10 cellular contexts compared by ENCODE assay signal in genomic region chr16:68246121-68246520, GRCh38. TPM values are rescaled to one million over a fixed set of nuclear protein-coding genes. Genes with fewer than 3 reads are reported as not detected.
DNase-seq lines count a peak whose midpoint lies in the region; ATAC-seq, FAIRE-seq and TF ChIP-seq lines count a peak whose summit lies in the region.
"Had no signal": no experiment of that assay in that cellular context is flagged by ENCODE, and none has a peak within 500 bp of the region (broad histone marks: within the 10 kb centered on the region; RNA-seq: fewer than 3 reads in every experiment).

No MANE protein-coding gene starts in this region.

- intact Hi-C loops in OCI-LY7 (cut with micrococcal nuclease; ENCODE audit: unreplicated experiment) = no loop called here
- intact Hi-C loops in endothelial cell of umbilical vein (cut with micrococcal nuclease) = no loop called here

- ATAC-seq in HG03354 (IDR thresholded peaks at IDR 0.05; ENCODE audit: poor library complexity, severe bottlenecking, unreplicated experiment) (no peak), HG02981 (IDR thresholded peaks at IDR 0.05; ENCODE audit: unreplicated experiment) (no peak)

- H3K9me3 Mint-ChIP-seq in CD8-positive, alpha-beta memory T cell = no peaks in the 10 kb centered on the region
- H3K9me3 Mint-ChIP-seq in osteocyte (ENCODE audit: unreplicated experiment) = no peaks in the 10 kb centered on the region

- peak overlapping the region in 5 of 8 donors; percentile 35 to 72 (median 54) for H3K27ac Mint-ChIP-seq in CD8-positive, alpha-beta memory T cell
- H3K27ac Mint-ChIP-seq in osteocyte (ENCODE audit: unreplicated experiment) = no peak overlapping the region

- no peak for DNase-seq in CD8-positive, alpha-beta memory T cell
- DNase-seq in OCI-LY7 (ENCODE audit: low spot score) = no peak
- DNase-seq in endothelial cell of umbilical vein (ENCODE audit: low read depth, low spot score) = no peak
- DNase-seq in osteocyte (ENCODE audit: extremely low spot score, unreplicated experiment) = no peak
- no peak for DNase-seq in UCSD-AML1 (lab: John Stamatoyannopoulos, UW; ENCODE audit: unreplicated experiment)
- no peak for DNase-seq in HT-29 (ENCODE audit: low spot score)
- DNase-seq: islet precursor cell, thyroid gland had no signal

- H3K79me2 ChIP-seq in OCI-LY7 (ENCODE audit: insufficient read depth, low read depth, low read length) (peaks cover 21% of the 10 kb centered on the region; the same call in 1 of the 2 replicates), endothelial cell of umbilical vein (ENCODE audit: control insufficient read depth, insufficient read depth, low read length) (no peaks in the 10 kb centered on the region)

- no peaks in the 10 kb centered on the region for H3K36me3 ChIP-seq in CD8-positive, alpha-beta memory T cell (ENCODE audit: insufficient read depth, low read length)
- peaks cover 25% of the 10 kb centered on the region for H3K36me3 ChIP-seq in OCI-LY7 (ENCODE audit: insufficient read depth, low read length)
- peaks cover 0 to 1% of the 10 kb centered on the region in 2 experiments for H3K36me3 ChIP-seq in endothelial cell of umbilical vein (ENCODE audit: control insufficient read depth in 2 of 2, extremely low read depth in 1 of 2, insufficient read depth in 2 of 2, low read length in 2 of 2)

- peaks cover 19% of the 10 kb centered on the region for H3K4me1 ChIP-seq in CD8-positive, alpha-beta memory T cell (ENCODE audit: insufficient read depth, low read length)
- H3K4me1 ChIP-seq in OCI-LY7 (ENCODE audit: insufficient read depth, low read length, poor library complexity, severe bottlenecking) (peaks cover 43% of the 10 kb centered on the region), endothelial cell of umbilical vein (ENCODE audit: control insufficient read depth, extremely low read depth, insufficient read depth, low read length) (peaks cover 9% of the 10 kb centered on the region)

- H3K4me3 ChIP-seq in CD8-positive, alpha-beta memory T cell (ENCODE audit: low read length) = peak overlapping the region; percentile 98
- H3K4me3 ChIP-seq in OCI-LY7 (ENCODE audit: low read depth, low read length, poor library complexity, severe bottlenecking) (peak overlapping the region; percentile 80), endothelial cell of umbilical vein (replicated peaks in 1 of 3; ENCODE audit: insufficient read depth in 1 of 3, low read depth in 1 of 3, low read length in 3 of 3) (peak overlapping the region in 2 of 3 experiments; percentile 58 to 98)

- peaks cover 19 to 38% (median 23%) of the 10 kb centered on the region in 3 donors for H3K4me1 Mint-ChIP-seq in CD8-positive, alpha-beta memory T cell
- peaks cover 24% of the 10 kb centered on the region for H3K4me1 Mint-ChIP-seq in osteocyte (ENCODE audit: unreplicated experiment)

- H4K20me1 ChIP-seq in OCI-LY7 (ENCODE audit: insufficient read depth, low read length) = no peaks in the 10 kb centered on the region
- no peaks in the 10 kb centered on the region for H4K20me1 ChIP-seq in endothelial cell of umbilical vein (replicated peaks; ENCODE audit: control insufficient read depth, extremely low read depth, insufficient read depth, low read length)

- no peaks in the 10 kb centered on the region for H3K9me2 ChIP-seq in OCI-LY7 (ENCODE audit: insufficient read depth, low read length)

- no peak overlapping the region for H3K27ac ChIP-seq in CD8-positive, alpha-beta memory T cell (ENCODE audit: low read depth, low read length)
- H3K27ac ChIP-seq in OCI-LY7 (ENCODE audit: low read depth, low read length, poor library complexity, severe bottlenecking) (no peak overlapping the region), endothelial cell of umbilical vein (ENCODE audit: insufficient read depth, low read depth, low read length) (no peak overlapping the region)

- H3K4me3 Mint-ChIP-seq in CD8-positive, alpha-beta memory T cell = peak overlapping the region; percentile 97 to 99 (median 98)
- H3K4me3 Mint-ChIP-seq in osteocyte (ENCODE audit: unreplicated experiment) = peak overlapping the region; percentile 99

- no peak overlapping the region for H3K9ac ChIP-seq in endothelial cell of umbilical vein (replicated peaks; ENCODE audit: extremely low read depth, insufficient read depth, low read length)

- peaks cover 0 to 22% (median 2%) of the 10 kb centered on the region in 3 donors for H3K36me3 Mint-ChIP-seq in CD8-positive, alpha-beta memory T cell
- peaks cover 10% of the 10 kb centered on the region for H3K36me3 Mint-ChIP-seq in osteocyte (ENCODE audit: unreplicated experiment)

- no peak for TF ChIP-seq POLR2A in endothelial cell of umbilical vein (IDR thresholded peaks at IDR 0.05; ENCODE audit: low read depth, low read length)

- no peaks in the 10 kb centered on the region for H3K27me3 ChIP-seq in CD8-positive, alpha-beta memory T cell (ENCODE audit: insufficient read depth, low read length, poor library complexity, severe bottlenecking)
- H3K27me3 ChIP-seq in endothelial cell of umbilical vein (ENCODE audit: control insufficient read depth in 2 of 2, insufficient read depth in 2 of 2, low read length in 2 of 2) = no peaks in the 10 kb centered on the region
- H3K27me3 ChIP-seq: thyroid gland had no signal

- no peaks in the 10 kb centered on the region for H3K27me3 Mint-ChIP-seq in CD8-positive, alpha-beta memory T cell
- no peaks in the 10 kb centered on the region for H3K27me3 Mint-ChIP-seq in osteocyte (ENCODE audit: unreplicated experiment)

- TF ChIP-seq CTCF in OCI-LY7 (conservative IDR thresholded peaks at IDR 0.05; ENCODE audit: low read length) = no peak
- no peak for TF ChIP-seq CTCF in endothelial cell of umbilical vein (IDR thresholded peaks at IDR 0.05; ENCODE audit: extremely low read depth in 1 of 2, insufficient read depth in 1 of 2, low read depth in 1 of 2, low read length in 2 of 2)
- no peak for TF ChIP-seq CTCF in osteocyte (IDR thresholded peaks at IDR 0.05)

- H2AFZ ChIP-seq in OCI-LY7 (ENCODE audit: low read length) (no peak overlapping the region), endothelial cell of umbilical vein (ENCODE audit: low read depth, low read length) (no peak overlapping the region)

- CTCF ChIA-PET in CD8-positive, alpha-beta memory T cell (lab: Charles Lee) = interaction anchor here (1.4 to 5.5 kb wide), 4 partner anchors 9 to 83 kb away, joined by 3 to 42 read pairs (median 13); partner anchors contain the start of gene SLC7A6
- CTCF ChIA-PET in OCI-LY7 (lab: Charles Lee; ENCODE audit: unreplicated experiment) = interaction anchor here (0.8 to 1.8 kb wide), 2 partner anchors 11 kb away, joined by 3 to 4 read pairs; no protein-coding TSS in a partner anchor
- CTCF ChIA-PET in endothelial cell of umbilical vein (lab: Charles Lee) = interaction anchor here (0.7 to 2.3 kb wide), 5 partner anchors 15 to 139 kb away, joined by 3 to 11 read pairs (median 3); partner anchors contain the start of gene SLC7A6

- no peaks in the 10 kb centered on the region for H3K9me1 ChIP-seq in endothelial cell of umbilical vein (replicated peaks; ENCODE audit: control insufficient read depth, extremely low read depth, insufficient read depth, low read length)

- H3K4me2 ChIP-seq in OCI-LY7 (ENCODE audit: low read length) (peak overlapping the region; percentile 90), endothelial cell of umbilical vein (ENCODE audit: insufficient read depth, low read length) (peak overlapping the region; percentile 64)

- H3K9me3 ChIP-seq in CD8-positive, alpha-beta memory T cell (ENCODE audit: low read length) = no peaks in the 10 kb centered on the region
- H3K9me3 ChIP-seq in OCI-LY7 (ENCODE audit: low read length) (no peaks in the 10 kb centered on the region), endothelial cell of umbilical vein (replicated peaks; ENCODE audit: control insufficient read depth, insufficient read depth, low read length) (no peaks in the 10 kb centered on the region)
- H3K9me3 ChIP-seq: thyroid gland had no signal

- FAIRE-seq in endothelial cell of umbilical vein (lab: Jason Lieb, UNC) = no peak

- BruUV-seq in OCI-LY7 (replicated peaks; lab: Mats Ljungman, UMichigan) (no TSS peak), endothelial cell of umbilical vein (replicated peaks; lab: Mats Ljungman, UMichigan) (no TSS peak)

- POLR2A ChIA-PET in CD8-positive, alpha-beta memory T cell (lab: Charles Lee) = interaction anchor here (0.9 kb wide), 1 partner anchor 11 kb away, joined by 4 read pairs; the partner anchor contains the start of gene ESRP2
- POLR2A ChIA-PET in OCI-LY7 (lab: Charles Lee) = interaction anchor here (0.7 to 2.6 kb wide), 4 partner anchors 12 to 323 kb away, joined by 3 to 13 read pairs (median 3); no protein-coding TSS in a partner anchor
- POLR2A ChIA-PET in endothelial cell of umbilical vein (lab: Charles Lee) = no interaction called here

- dilution Hi-C loops in endothelial cell of umbilical vein (cut with MboI; ENCODE audit: extremely low pct_ligation_motif_present, low sequenced_read_pairs) = no loop called here

RNA-seq across cellular contexts. Expression of gene PLA2G15, which starts 0.9 kb away (rescaled TPM):
- total RNA-seq in CD8-positive, alpha-beta memory T cell = 1 to 10 TPM; 9.0 to 9.4 TPM
- 11.0 TPM for polyA plus RNA-seq in CD8-positive, alpha-beta memory T cell
- total RNA-seq in OCI-LY7 (2014; rRNA removed; shearing (Covaris generic)) = 38.9 and 46.2 TPM in 2 replicates
- total RNA-seq in OCI-LY7 (2022) = 27.5 and 36.8 TPM in 2 replicates
- 24.0 and 24.3 TPM in 2 replicates for total RNA-seq in endothelial cell of umbilical vein
- polyA plus RNA-seq in endothelial cell of umbilical vein = 41.8 and 45.4 TPM in 2 replicates
- 21.1 and 23.7 TPM in 2 replicates for polyA plus RNA-seq in endothelial cell of umbilical vein (2011; cell fraction: cytosol; rRNA removed)
- polyA plus RNA-seq in endothelial cell of umbilical vein (2011; cell fraction: nucleus; rRNA removed) = 20.0 and 20.8 TPM in 2 replicates
- polyA plus RNA-seq in endothelial cell of umbilical vein (2012) = 25.3 and 38.2 TPM in 2 replicates
- 28.4 and 36.6 TPM in 2 replicates for polyA minus RNA-seq in endothelial cell of umbilical vein
- 6.1 TPM for polyA minus RNA-seq in endothelial cell of umbilical vein (2011; cell fraction: cytosol; rRNA and poly(A)+ RNA removed)
- 8.0 and 8.3 TPM in 2 replicates for polyA minus RNA-seq in endothelial cell of umbilical vein (2011; cell fraction: nucleus; rRNA and poly(A)+ RNA removed)
- 25.9 and 27.9 TPM in 2 replicates for total RNA-seq in osteocyte
- total RNA-seq in HT-29 (2014; rRNA removed; shearing (Covaris generic)) = 15.9 and 18.6 TPM in 2 replicates

RNA-seq across cellular contexts. Expression of gene ESRP2, which starts 10.2 kb away (rescaled TPM):
- total RNA-seq in CD8-positive, alpha-beta memory T cell = under 1 TPM; 0.11 to 0.27 TPM
- 0.32 TPM for polyA plus RNA-seq in CD8-positive, alpha-beta memory T cell
- 0.08 TPM in 1 of 2 replicates, not detected in the other for total RNA-seq in OCI-LY7 (2014; rRNA removed; shearing (Covaris generic))
- total RNA-seq in OCI-LY7 (2022) (not detected in 2 replicates), endothelial cell of umbilical vein (0.66 and 0.99 TPM in 2 replicates), osteocyte (0.16 and 0.24 TPM in 2 replicates)
- polyA plus RNA-seq in endothelial cell of umbilical vein = 0.57 and 0.70 TPM in 2 replicates
- polyA plus RNA-seq in endothelial cell of umbilical vein (2011; cell fraction: cytosol; rRNA removed) = 0.32 and 0.34 TPM in 2 replicates
- polyA plus RNA-seq in endothelial cell of umbilical vein (2011; cell fraction: nucleus; rRNA removed) = 1.5 and 3.2 TPM in 2 replicates
- polyA plus RNA-seq in endothelial cell of umbilical vein (2012) = 0.44 and 0.80 TPM in 2 replicates
- 0.87 and 1.9 TPM in 2 replicates for polyA minus RNA-seq in endothelial cell of umbilical vein
- polyA minus RNA-seq in endothelial cell of umbilical vein (2011; cell fraction: cytosol; rRNA and poly(A)+ RNA removed) = 27.9 TPM
- polyA minus RNA-seq in endothelial cell of umbilical vein (2011; cell fraction: nucleus; rRNA and poly(A)+ RNA removed) = 0.29 TPM in 1 of 2 replicates, not detected in the other
- 104 and 122 TPM in 2 replicates for total RNA-seq in HT-29 (2014; rRNA removed; shearing (Covaris generic))

RNA-seq across cellular contexts. Expression of gene SLC7A6, which starts 18.2 kb away (rescaled TPM):
- total RNA-seq in CD8-positive, alpha-beta memory T cell = 10 to 100 TPM; 91.2 to 94.9 TPM
- 18.7 TPM for polyA plus RNA-seq in CD8-positive, alpha-beta memory T cell
- total RNA-seq in OCI-LY7 (2014; rRNA removed; shearing (Covaris generic)) = 50.9 and 53.1 TPM in 2 replicates
- total RNA-seq in OCI-LY7 (2022) (79.5 and 98.8 TPM in 2 replicates), endothelial cell of umbilical vein (68.0 and 68.7 TPM in 2 replicates), osteocyte (50.7 and 52.9 TPM in 2 replicates)
- polyA plus RNA-seq in endothelial cell of umbilical vein = 86.5 and 92.0 TPM in 2 replicates
- 29.2 and 31.1 TPM in 2 replicates for polyA plus RNA-seq in endothelial cell of umbilical vein (2011; cell fraction: cytosol; rRNA removed)
- polyA plus RNA-seq in endothelial cell of umbilical vein (2011; cell fraction: nucleus; rRNA removed) = 261 and 278 TPM in 2 replicates
- polyA plus RNA-seq in endothelial cell of umbilical vein (2012) = 42.1 and 42.7 TPM in 2 replicates
- polyA minus RNA-seq in endothelial cell of umbilical vein = 295 and 328 TPM in 2 replicates
- 30.9 TPM for polyA minus RNA-seq in endothelial cell of umbilical vein (2011; cell fraction: cytosol; rRNA and poly(A)+ RNA removed)
- 113 and 174 TPM in 2 replicates for polyA minus RNA-seq in endothelial cell of umbilical vein (2011; cell fraction: nucleus; rRNA and poly(A)+ RNA removed)
- 43.2 and 53.7 TPM in 2 replicates for total RNA-seq in HT-29 (2014; rRNA removed; shearing (Covaris generic))

Comparison
In these comparisons a context has a peak if more than half of its experiments do, and no peak if none do; other contexts are left out.
1. RNA of gene ESRP2, which starts 10.2 kb away (total RNA-seq): 104 to 122 TPM in HT-29; 0.66 to 0.99 TPM in endothelial cell of umbilical vein, 0.11 to 0.27 TPM in CD8-positive, alpha-beta memory T cell, 0.16 to 0.24 TPM in osteocyte and 0.08 TPM in OCI-LY7; every median in the first group is over 10 times any median in the second.
2. Peak in every context shown above with its lines, with median percentiles within 50 percentile points of each other: H3K4me3 ChIP-seq.